ENCODE assay signal across 8 cellular contexts in genomic region chr1:225817611-225818061, GRCh38. TPM values are rescaled to one million over a fixed set of nuclear protein-coding genes. Genes with fewer than 3 reads are reported as not detected.
DNase-seq lines count a peak whose midpoint lies in the region; ATAC-seq and TF ChIP-seq lines count a peak whose summit lies in the region.

No MANE protein-coding gene starts in this region.

- H3K4me1 ChIP-seq in adipocyte (ENCODE audit: control insufficient read depth, insufficient read depth, low read length) (peaks cover 80% of the 10 kb centered on the region), prostate gland (replicated peaks) (peaks cover 14% of the 10 kb centered on the region)

- H3K27ac ChIP-seq in prostate gland, result peak overlapping the region; percentile 66 to 82

- H3K9me3 ChIP-seq in adipocyte (ENCODE audit: control insufficient read depth, low read length), result no peaks in the 10 kb centered on the region
- H3K9me3 ChIP-seq in prostate gland, result no peaks in the 10 kb centered on the region

- H3K36me3 Mint-ChIP-seq in activated CD8-positive, alpha-beta T cell treated with anti-CD3 and anti-CD28 coated beads for 36 hours (ENCODE audit: low read depth), result no peaks in the 10 kb centered on the region
- no peaks in the 10 kb centered on the region for H3K36me3 Mint-ChIP-seq in activated CD8-positive, alpha-beta T cell treated with anti-CD3 and anti-CD28 coated beads, Interleukin-2, amount 10 ng/mL, durations not matched to agents 7 days and 5 days (ENCODE audit: low read depth)
- peaks cover 0 to 8% (median 0%) of the 10 kb centered on the region in 3 donors for H3K36me3 Mint-ChIP-seq in immature natural killer cell

- WGBS in prostate gland, result 36% methylated on average over 8 of the region's 8 CpGs

- no peaks in the 10 kb centered on the region for H3K27me3 Mint-ChIP-seq in activated CD8-positive, alpha-beta T cell treated with anti-CD3 and anti-CD28 coated beads for 36 hours
- H3K27me3 Mint-ChIP-seq in activated CD8-positive, alpha-beta T cell treated with anti-CD3 and anti-CD28 coated beads, Interleukin-2, amount 10 ng/mL, durations not matched to agents 7 days and 5 days (ENCODE audit: low read depth), result no peaks in the 10 kb centered on the region
- H3K27me3 Mint-ChIP-seq in immature natural killer cell (ENCODE audit: low read depth in 3 of 3), result peaks cover 0 to 2% (median 0%) of the 10 kb centered on the region in 3 donors

- no peaks in the 10 kb centered on the region for H3K9me3 Mint-ChIP-seq in activated CD8-positive, alpha-beta T cell treated with anti-CD3 and anti-CD28 coated beads for 36 hours
- no peaks in the 10 kb centered on the region for H3K9me3 Mint-ChIP-seq in activated CD8-positive, alpha-beta T cell treated with anti-CD3 and anti-CD28 coated beads, Interleukin-2, amount 10 ng/mL, durations not matched to agents 7 days and 5 days (ENCODE audit: insufficient read depth)
- no peaks in the 10 kb centered on the region for H3K9me3 Mint-ChIP-seq in immature natural killer cell

- H3K4me3 ChIP-seq in adipocyte (ENCODE audit: low read length), result peak overlapping the region; percentile 57
- no peak overlapping the region for H3K4me3 ChIP-seq in prostate gland

- H3K27ac Mint-ChIP-seq in activated CD8-positive, alpha-beta T cell treated with anti-CD3 and anti-CD28 coated beads for 36 hours, result no peak overlapping the region
- H3K27ac Mint-ChIP-seq in activated CD8-positive, alpha-beta T cell treated with anti-CD3 and anti-CD28 coated beads, Interleukin-2, amount 10 ng/mL, durations not matched to agents 7 days and 5 days, result no peak overlapping the region
- H3K27ac Mint-ChIP-seq in immature natural killer cell, result no peak overlapping the region

- no peak for ATAC-seq in activated CD8-positive, alpha-beta T cell treated with anti-CD3 and anti-CD28 coated beads for 36 hours
- ATAC-seq in activated CD8-positive, alpha-beta T cell treated with anti-CD3 and anti-CD28 coated beads, Interleukin-2, amount 10 ng/mL, durations not matched to agents 7 days and 5 days, result no peak
- ATAC-seq in HG03095 (IDR thresholded peaks at IDR 0.05; ENCODE audit: unreplicated experiment), result no peak

- intact Hi-C loops in activated CD8-positive, alpha-beta T cell treated with anti-CD3 and anti-CD28 coated beads for 36 hours (cut with micrococcal nuclease), result no loop called here
- intact Hi-C loops in cardiac septum (cut with DNase I), result loop anchor here (2.0 kb wide), 1 partner anchor 17 kb away; no protein-coding TSS in a partner anchor
- intact Hi-C loops in prostate gland (cut with DNase I), result loop anchor here (2.0 kb wide), 1 partner anchor 15 kb away; no protein-coding TSS in a partner anchor

- no peak for TF ChIP-seq CTCF in activated CD8-positive, alpha-beta T cell treated with anti-CD3 and anti-CD28 coated beads for 36 hours (IDR thresholded peaks at IDR 0.05)
- no peak for TF ChIP-seq CTCF in prostate gland (IDR thresholded peaks at IDR 0.05)

- H3K36me3 ChIP-seq in adipocyte (ENCODE audit: control insufficient read depth, insufficient read depth, low read length, severe bottlenecking) (peaks cover 5% of the 10 kb centered on the region), prostate gland (no peaks in the 10 kb centered on the region)

- peak overlapping the region; percentile 87 for H3K9ac ChIP-seq in adipocyte (ENCODE audit: low read length)

- peaks cover 5% of the 10 kb centered on the region for H3K4me1 Mint-ChIP-seq in activated CD8-positive, alpha-beta T cell treated with anti-CD3 and anti-CD28 coated beads for 36 hours (ENCODE audit: low read depth)
- H3K4me1 Mint-ChIP-seq in activated CD8-positive, alpha-beta T cell treated with anti-CD3 and anti-CD28 coated beads, Interleukin-2, amount 10 ng/mL, durations not matched to agents 7 days and 5 days (ENCODE audit: low read depth), result peaks cover 6% of the 10 kb centered on the region
- H3K4me1 Mint-ChIP-seq in immature natural killer cell, result no peaks in the 10 kb centered on the region

- DNase-seq in activated CD8-positive, alpha-beta T cell treated with anti-CD3 and anti-CD28 coated beads for 36 hours, result peak; percentile 22
- DNase-seq in activated CD8-positive, alpha-beta T cell treated with anti-CD3 and anti-CD28 coated beads, Interleukin-2, amount 10 ng/mL, durations not matched to agents 7 days and 5 days, result no peak
- DNase-seq in adipocyte (ENCODE audit: low read depth), result peak; percentile 78
- DNase-seq in cardiac septum (ENCODE audit: low spot score), result peak; percentile 83
- peak; percentile 86 for DNase-seq in prostate gland (ENCODE audit: low spot score)
- no peak for DNase-seq in immature natural killer cell
- no peak for DNase-seq in activated CD4-positive, alpha-beta T cell treated with anti-CD3 and anti-CD28 coated beads for 48 hours

- no peak overlapping the region for H3K4me3 Mint-ChIP-seq in activated CD8-positive, alpha-beta T cell treated with anti-CD3 and anti-CD28 coated beads for 36 hours
- H3K4me3 Mint-ChIP-seq in activated CD8-positive, alpha-beta T cell treated with anti-CD3 and anti-CD28 coated beads, Interleukin-2, amount 10 ng/mL, durations not matched to agents 7 days and 5 days, result no peak overlapping the region
- no peak overlapping the region for H3K4me3 Mint-ChIP-seq in immature natural killer cell

- POLR2A ChIA-PET in activated CD8-positive, alpha-beta T cell treated with anti-CD3 and anti-CD28 coated beads for 36 hours (lab: Charles Lee), result interaction anchor here (0.7 kb wide), 1 partner anchor 299 kb away, joined by 3 read pairs; no protein-coding TSS in a partner anchor
- POLR2A ChIA-PET in activated CD8-positive, alpha-beta T cell treated with anti-CD3 and anti-CD28 coated beads, Interleukin-2, amount 10 ng/mL, durations not matched to agents 7 days and 5 days (lab: Charles Lee), result interaction anchor here (1.0 kb wide), 1 partner anchor 63 kb away, joined by 3 read pairs; no protein-coding TSS in a partner anchor

- CTCF ChIA-PET in activated CD8-positive, alpha-beta T cell treated with anti-CD3 and anti-CD28 coated beads for 36 hours (lab: Charles Lee), result no interaction called here
- CTCF ChIA-PET in activated CD8-positive, alpha-beta T cell treated with anti-CD3 and anti-CD28 coated beads, Interleukin-2, amount 10 ng/mL, durations not matched to agents 7 days and 5 days (lab: Charles Lee), result no interaction called here

- peak; percentile 40 for TF ChIP-seq POLR2A in prostate gland (IDR thresholded peaks at IDR 0.05)

- H3K27me3 ChIP-seq in adipocyte (replicated peaks; ENCODE audit: control insufficient read depth, insufficient read depth, low read length) (no peaks in the 10 kb centered on the region), prostate gland (replicated peaks; ENCODE audit: insufficient read depth) (no peaks in the 10 kb centered on the region)

RNA-seq across cellular contexts. Expression of gene EPHX1, which starts 7.7 kb away (rescaled TPM):
- 1 to 10 TPM; 2.1 to 3.6 TPM for total RNA-seq in activated CD8-positive, alpha-beta T cell treated with anti-CD3 and anti-CD28 coated beads for 36 hours
- total RNA-seq in activated CD8-positive, alpha-beta T cell treated with anti-CD3 and anti-CD28 coated beads, Interleukin-2, amount 10 ng/mL, durations not matched to agents 7 days and 5 days, result 1 to 10 TPM; 1.5 to 2.0 TPM
- total RNA-seq in cardiac septum (39.2 TPM), prostate gland (100 to 1,000 TPM; 151 to 232 TPM)
- 1 to 10 TPM in 2 of 3 donors, under 1 TPM in 1; 0.86 to 2.4 (median 1.5) TPM for polyA plus RNA-seq in immature natural killer cell

RNA-seq across cellular contexts. Expression of gene SRP9, which starts 40.0 kb away (rescaled TPM):
- 100 to 1,000 TPM; 275 to 304 TPM for total RNA-seq in activated CD8-positive, alpha-beta T cell treated with anti-CD3 and anti-CD28 coated beads for 36 hours
- total RNA-seq in activated CD8-positive, alpha-beta T cell treated with anti-CD3 and anti-CD28 coated beads, Interleukin-2, amount 10 ng/mL, durations not matched to agents 7 days and 5 days, result 100 to 1,000 TPM; 240 to 247 TPM
- total RNA-seq in cardiac septum, result 182 TPM
- 100 to 1,000 TPM; 168 to 324 TPM for total RNA-seq in prostate gland
- polyA plus RNA-seq in immature natural killer cell, result 100 to 1,000 TPM; 300 to 594 (median 317) TPM

Comparison
In these comparisons a context has a peak if more than half of its experiments do, and no peak if none do; other contexts are left out.
1. DNase-seq: peak in activated CD8-positive, alpha-beta T cell treated with anti-CD3 and anti-CD28 coated beads for 36 hours (single experiment), adipocyte (single experiment), cardiac septum (single experiment) and prostate gland (single experiment); none in activated CD8-positive, alpha-beta T cell treated with anti-CD3 and anti-CD28 coated beads, Interleukin-2, amount 10 ng/mL, durations not matched to agents 7 days and 5 days (single experiment), immature natural killer cell (0 of 3) and activated CD4-positive, alpha-beta T cell treated with anti-CD3 and anti-CD28 coated beads for 48 hours (single experiment).